Comparison of ENCODE assay signal across 8 cellular contexts in the genomic region with DNA sequence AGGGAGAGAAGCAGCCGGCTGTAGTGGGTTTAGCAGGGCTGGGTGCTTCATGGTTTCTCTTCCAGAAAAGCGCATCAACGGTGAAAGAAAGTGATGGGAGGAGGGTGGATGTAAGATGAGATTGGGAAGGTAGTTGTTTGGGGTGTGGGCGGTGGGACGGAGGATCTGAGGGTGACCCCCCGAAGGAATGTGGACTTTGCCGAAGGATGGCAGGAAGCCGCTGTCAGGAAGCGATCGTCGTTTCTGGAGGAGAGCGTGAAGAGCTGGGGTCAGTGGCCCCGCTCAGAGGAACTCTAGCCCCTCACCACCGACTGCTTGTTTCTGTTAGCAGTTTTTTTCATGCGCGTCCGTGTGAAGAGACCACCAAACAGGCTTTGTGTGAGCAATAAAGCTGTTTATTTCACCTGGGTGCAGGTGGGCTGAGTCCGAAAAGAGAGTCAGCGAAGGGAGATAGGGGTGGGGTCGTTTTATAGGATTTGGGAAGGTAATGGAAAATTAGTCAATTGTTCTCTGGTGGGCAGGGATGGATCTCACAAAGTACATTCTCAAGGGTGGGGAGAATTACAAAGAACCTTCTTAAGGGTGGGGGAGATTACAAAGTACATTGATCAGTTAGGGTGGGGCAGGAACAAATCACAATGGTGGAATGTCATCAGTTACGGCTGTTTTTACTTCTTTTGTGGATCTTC. TPM values are rescaled to one million over a fixed set of nuclear protein-coding genes. Genes with fewer than 3 reads are reported as not detected.
DNase-seq lines count a peak whose midpoint lies in the region; ATAC-seq and TF ChIP-seq lines count a peak whose summit lies in the region.
"Not testable (repeated sequence)": the region's sequence is repeated elsewhere in the genome, so short reads cannot be mapped to it uniquely, and the experiment has no call there.

No MANE protein-coding gene starts in this region.

- peak overlapping the region; percentile 75 for H2AFZ ChIP-seq in KMS-11 (ENCODE audit: low read depth)

- H3K4me1 ChIP-seq in KMS-11 (ENCODE audit: low read depth, poor library complexity, severe bottlenecking) = peaks cover 34% of the 10 kb centered on the region
- H3K4me1 ChIP-seq in prostate gland (replicated peaks) = peaks cover 15% of the 10 kb centered on the region
- H3K4me1 ChIP-seq in urinary bladder (ENCODE audit: insufficient read depth) = not testable (repeated sequence)

- in situ Hi-C loops in brain microvascular endothelial cell (cut with HindIII; ENCODE audit: low pct_ligation_motif_present, low sequenced_read_pairs) = not testable (repeated sequence)

- intact Hi-C loops in lower leg skin (cut with DNase I; ENCODE audit: low total_unique reads) = not testable (repeated sequence)
- intact Hi-C loops in prostate gland (cut with DNase I) = loop anchor here (5.0 kb wide), 1 partner anchor 44 kb away; no protein-coding TSS in a partner anchor

- peak overlapping the region; percentile 95 for H3K4me3 Mint-ChIP-seq in WTC11

- WGBS in lower leg skin, 2 donors = 1 to 3% methylated on average over 21 of the region's 21 CpGs
- WGBS in prostate gland = 2% methylated on average over 21 of the region's 21 CpGs
- under 1% methylated on average over 21 of the region's 21 CpGs for WGBS in urinary bladder

- H3K9me3 ChIP-seq in prostate gland = not testable (repeated sequence)

- peak overlapping the region; percentile 59 for H3K27ac ChIP-seq in KMS-11
- H3K27ac ChIP-seq in brain microvascular endothelial cell = peak overlapping the region; percentile 99
- H3K27ac ChIP-seq in prostate gland = peak overlapping the region; percentile 93 to 94
- H3K27ac ChIP-seq in urinary bladder (ENCODE audit: low read depth) = peak overlapping the region; percentile 94

- H3K9me3 Mint-ChIP-seq in WTC11 = not testable (repeated sequence)

- H3K27ac Mint-ChIP-seq in WTC11 = peak overlapping the region; percentile 80

- not testable (repeated sequence) for H3K27me3 Mint-ChIP-seq in WTC11 (ENCODE audit: low read depth)

- peaks cover 56% of the 10 kb centered on the region for H3K79me2 ChIP-seq in KMS-11 (ENCODE audit: insufficient read depth, low read depth)

- POLR2A ChIA-PET in WTC11 (lab: Charles Lee) = not testable (repeated sequence)

- peak overlapping the region; percentile 99 for H3K4me2 ChIP-seq in KMS-11

- TF ChIP-seq POLR2A in lower leg skin (IDR thresholded peaks at IDR 0.05) = not testable (repeated sequence)
- TF ChIP-seq POLR2A in prostate gland (IDR thresholded peaks at IDR 0.05) = peak; percentile 3

- not testable (repeated sequence) for H3K36me3 Mint-ChIP-seq in WTC11

- peak; percentile 16 for ATAC-seq in WTC11

- CTCF ChIA-PET in WTC11 (lab: Charles Lee) = interaction anchor here (0.5 to 2.5 kb wide), 5 partner anchors 10 to 210 kb away, joined by 3 to 12 read pairs (median 6); no protein-coding TSS in a partner anchor

- not testable (repeated sequence) for H3K36me3 ChIP-seq in KMS-11 (ENCODE audit: insufficient read depth); brain microvascular endothelial cell (replicated peaks); prostate gland; urinary bladder (ENCODE audit: insufficient read depth)

- not testable (repeated sequence) for H4K20me1 ChIP-seq in KMS-11 (ENCODE audit: insufficient read depth)

- not testable (repeated sequence) for DNase-seq in GM12864 (ENCODE audit: low read depth); brain microvascular endothelial cell; fibroblast of villous mesenchyme (ENCODE audit: low read depth); lower leg skin (ENCODE audit: low spot score in 2 of 2); prostate gland (ENCODE audit: low spot score)
- peak; percentile 29 for DNase-seq in WTC11 (ENCODE audit: low spot score)

- H3K4me3 ChIP-seq in GM12864 (ENCODE audit: low read depth, low read length) = peak overlapping the region; percentile 82
- H3K4me3 ChIP-seq in KMS-11 (IDR thresholded peaks at IDR 0.05; ENCODE audit: insufficient read depth, low read depth, low read length) = not testable (repeated sequence)
- peak overlapping the region; percentile 94 for H3K4me3 ChIP-seq in brain microvascular endothelial cell (ENCODE audit: low read depth, low read length)
- H3K4me3 ChIP-seq in fibroblast of villous mesenchyme (ENCODE audit: low read depth, low read length) = peak overlapping the region; percentile 66
- peak overlapping the region; percentile 80 for H3K4me3 ChIP-seq in lower leg skin (ENCODE audit: low read depth, poor library complexity, severe bottlenecking)
- H3K4me3 ChIP-seq in prostate gland = peak overlapping the region; percentile 65 to 92
- H3K4me3 ChIP-seq in urinary bladder (ENCODE audit: low read depth, low read length) = peak overlapping the region; percentile 78

- not testable (repeated sequence) for H3K27me3 ChIP-seq in KMS-11 (ENCODE audit: insufficient read depth, low read depth); brain microvascular endothelial cell (replicated peaks); prostate gland (replicated peaks; ENCODE audit: insufficient read depth)

- peaks cover 37% of the 10 kb centered on the region for H3K4me1 Mint-ChIP-seq in WTC11

- TF ChIP-seq CTCF in GM12864 (IDR thresholded peaks at IDR 0.05; ENCODE audit: low read depth, low read length, missing control alignments); KMS-11 (conservative IDR thresholded peaks at IDR 0.05; ENCODE audit: low read depth, low read length); WTC11 (IDR thresholded peaks at IDR 0.05); brain microvascular endothelial cell (IDR thresholded peaks at IDR 0.05; ENCODE audit: low read depth, low read length, missing control alignments); fibroblast of villous mesenchyme (IDR thresholded peaks at IDR 0.05; ENCODE audit: insufficient read depth, low read depth, low read length); lower leg skin (IDR thresholded peaks at IDR 0.05); prostate gland (IDR thresholded peaks at IDR 0.05): not testable (repeated sequence)

- peak overlapping the region; percentile 88 for H3K9ac ChIP-seq in KMS-11

RNA-seq across cellular contexts. Expression of gene MED15, which starts 0.8 kb away (rescaled TPM):
- total RNA-seq in WTC11 (2021) (60.9 to 67.7 TPM (median 62.6 TPM) in 3 replicates), fibroblast of villous mesenchyme (37.0 and 51.0 TPM in 2 replicates), lower leg skin (10 to 100 TPM; 40.3 to 69.6 (median 49.2) TPM), prostate gland (10 to 100 TPM; 43.2 to 87.1 TPM), urinary bladder (34.0 TPM)
- 57.9 TPM for polyA plus RNA-seq in urinary bladder

RNA-seq across cellular contexts. Expression of gene KLHL22, which starts 12.6 kb away (rescaled TPM):
- total RNA-seq in WTC11 (2021) = 9.9 to 15.7 TPM (median 12.1 TPM) in 3 replicates
- 29.3 and 31.1 TPM in 2 replicates for total RNA-seq in fibroblast of villous mesenchyme
- total RNA-seq in lower leg skin = 10 to 100 TPM; 14.0 to 23.8 (median 20.2) TPM
- 10 to 100 TPM; 45.1 to 51.3 TPM for total RNA-seq in prostate gland
- 36.7 TPM for total RNA-seq in urinary bladder
- 26.3 TPM for polyA plus RNA-seq in urinary bladder
